ENCODE assay signal across 8 cellular contexts in genomic region chr2:118014492-118014824, GRCh38. TPM values are rescaled to one million over a fixed set of nuclear protein-coding genes. Genes with fewer than 3 reads are reported as not detected.
DNase-seq lines count a peak whose midpoint lies in the region; ATAC-seq and TF ChIP-seq lines count a peak whose summit lies in the region.

No MANE protein-coding gene starts in this region.

- POLR2A ChIA-PET in activated CD4-positive, alpha-beta T cell treated with anti-CD3 and anti-CD28 coated beads, Interleukin-2, amount 10 ng/mL, durations not matched to agents 7 days and 5 days (lab: Charles Lee), result interaction anchor here (0.6 kb wide), 1 partner anchor 200 kb away, joined by 3 read pairs; the partner anchor contains the start of gene DDX18

- H3K9me3 Mint-ChIP-seq in activated CD4-positive, alpha-beta T cell treated with anti-CD3 and anti-CD28 coated beads, Interleukin-2, amount 10 ng/mL, durations not matched to agents 7 days and 5 days, result no peaks in the 10 kb centered on the region
- no peaks in the 10 kb centered on the region for H3K9me3 Mint-ChIP-seq in activated T-helper 17 cell treated with anti-CD3 and anti-CD28 coated beads, Interleukin-2, amount 50 U/mL, for 72 hours

- H3K9ac ChIP-seq in iPS-18a (ENCODE audit: low read length), result peak overlapping the region; percentile 52

- H3K27me3 ChIP-seq in iPS-18a (ENCODE audit: control insufficient read depth, insufficient read depth, low read length) (peaks cover 35% of the 10 kb centered on the region), stomach (no peaks in the 10 kb centered on the region)

- TF ChIP-seq POLR2A in stomach (IDR thresholded peaks at IDR 0.05), result no peak

- H3K4me1 ChIP-seq in iPS-18a (ENCODE audit: control insufficient read depth, low read depth, low read length) (peaks cover 10% of the 10 kb centered on the region), stomach (peaks cover 16 to 45% (median 31%) of the 10 kb centered on the region in 4 donors)

- no peak for TF ChIP-seq CTCF in stomach (IDR thresholded peaks at IDR 0.05)

- no peak for TF ChIP-seq EP300 in stomach (IDR thresholded peaks at IDR 0.05)

- H3K36me3 Mint-ChIP-seq in activated CD4-positive, alpha-beta T cell treated with anti-CD3 and anti-CD28 coated beads, Interleukin-2, amount 10 ng/mL, durations not matched to agents 7 days and 5 days (ENCODE audit: low read depth), result peaks cover 7% of the 10 kb centered on the region
- peaks cover 15% of the 10 kb centered on the region for H3K36me3 Mint-ChIP-seq in activated T-helper 17 cell treated with anti-CD3 and anti-CD28 coated beads, Interleukin-2, amount 50 U/mL, for 72 hours (ENCODE audit: low read depth)

- H3K27ac ChIP-seq in iPS-18a (ENCODE audit: low read length) (no peak overlapping the region), stomach (peak overlapping the region in 4 of 5 donors; percentile 88 to 96 (median 92))

- H3K9me3 ChIP-seq in iPS-18a (ENCODE audit: control insufficient read depth, low read depth, low read length) (no peaks in the 10 kb centered on the region), stomach (no peaks in the 10 kb centered on the region)

- H3K4me3 Mint-ChIP-seq in activated CD4-positive, alpha-beta T cell treated with anti-CD3 and anti-CD28 coated beads, Interleukin-2, amount 10 ng/mL, durations not matched to agents 7 days and 5 days, result peak overlapping the region; percentile 91
- H3K4me3 Mint-ChIP-seq in activated T-helper 17 cell treated with anti-CD3 and anti-CD28 coated beads, Interleukin-2, amount 50 U/mL, for 72 hours, result peak overlapping the region; percentile 96

- H3K27me3 Mint-ChIP-seq in activated CD4-positive, alpha-beta T cell treated with anti-CD3 and anti-CD28 coated beads, Interleukin-2, amount 10 ng/mL, durations not matched to agents 7 days and 5 days, result peaks cover 2% of the 10 kb centered on the region
- H3K27me3 Mint-ChIP-seq in activated T-helper 17 cell treated with anti-CD3 and anti-CD28 coated beads, Interleukin-2, amount 50 U/mL, for 72 hours, result peaks cover 6% of the 10 kb centered on the region

- intact Hi-C loops in stomach (cut with DNase I; ENCODE audit: low total_unique reads), result loop anchor here (5.0 kb wide), 1 partner anchor 187 kb away; no protein-coding TSS in a partner anchor

- CTCF ChIA-PET in activated CD4-positive, alpha-beta T cell treated with anti-CD3 and anti-CD28 coated beads, Interleukin-2, amount 10 ng/mL, durations not matched to agents 7 days and 5 days (lab: Charles Lee), result interaction anchor here (0.9 to 3.1 kb wide), 7 partner anchors 11 to 200 kb away, joined by 3 to 27 read pairs (median 3); partner anchors contain the start of genes DDX18 and INSIG2

- peak overlapping the region; percentile 81 for H3K27ac Mint-ChIP-seq in activated CD4-positive, alpha-beta T cell treated with anti-CD3 and anti-CD28 coated beads, Interleukin-2, amount 10 ng/mL, durations not matched to agents 7 days and 5 days
- H3K27ac Mint-ChIP-seq in activated T-helper 17 cell treated with anti-CD3 and anti-CD28 coated beads, Interleukin-2, amount 50 U/mL, for 72 hours, result peak overlapping the region; percentile 93

- WGBS in stomach, 5 donors, result 0 to 3% (median 1%) methylated on average over 7 to 17 of the region's 17 CpGs

- peaks cover 46% of the 10 kb centered on the region for H3K4me1 Mint-ChIP-seq in activated CD4-positive, alpha-beta T cell treated with anti-CD3 and anti-CD28 coated beads, Interleukin-2, amount 10 ng/mL, durations not matched to agents 7 days and 5 days
- H3K4me1 Mint-ChIP-seq in activated T-helper 17 cell treated with anti-CD3 and anti-CD28 coated beads, Interleukin-2, amount 50 U/mL, for 72 hours, result peaks cover 27% of the 10 kb centered on the region

- H3K36me3 ChIP-seq in iPS-18a (ENCODE audit: control insufficient read depth, low read depth, low read length), result no peaks in the 10 kb centered on the region
- no peaks in the 10 kb centered on the region for H3K36me3 ChIP-seq in stomach

- peak overlapping the region; percentile 97 for H3K4me3 ChIP-seq in iPS-18a (ENCODE audit: low read length)
- peak overlapping the region; percentile 88 to 97 (median 93) for H3K4me3 ChIP-seq in stomach

- no peak for ATAC-seq in activated T-helper 17 cell treated with anti-CD3 and anti-CD28 coated beads, Interleukin-2, amount 50 U/mL, for 72 hours (replicated peaks)
- ATAC-seq in GM21390 (IDR thresholded peaks at IDR 0.05; ENCODE audit: unreplicated experiment) (no peak), HG03439 (IDR thresholded peaks at IDR 0.05; ENCODE audit: unreplicated experiment) (no peak)

- DNase-seq in activated CD4-positive, alpha-beta T cell treated with anti-CD3 and anti-CD28 coated beads, Interleukin-2, amount 10 ng/mL, durations not matched to agents 7 days and 5 days, result no peak
- no peak for DNase-seq in activated CD4-positive, alpha-beta T cell treated with anti-CD3 and anti-CD28 coated beads for 4 hours
- DNase-seq in stomach (no peak), COR-L47 (lab: John Stamatoyannopoulos, UW) (no peak)

RNA-seq across cellular contexts. Expression of gene CCDC93, which starts 0.6 kb away (rescaled TPM):
- 10 to 100 TPM; 35.5 to 39.1 TPM for total RNA-seq in activated CD4-positive, alpha-beta T cell treated with anti-CD3 and anti-CD28 coated beads, Interleukin-2, amount 10 ng/mL, durations not matched to agents 7 days and 5 days
- total RNA-seq in activated T-helper 17 cell treated with anti-CD3 and anti-CD28 coated beads, Interleukin-2, amount 50 U/mL, for 72 hours, result 10 to 100 TPM; 30.6 to 43.6 TPM
- 10 to 100 TPM; 15.6 to 63.9 (median 33.3) TPM for total RNA-seq in stomach
- polyA plus RNA-seq in stomach, result 1 to 10 TPM; 3.1 to 4.3 (median 3.8) TPM
